Comparison of ENCODE assay signal across 19 cellular contexts in the genomic region with DNA sequence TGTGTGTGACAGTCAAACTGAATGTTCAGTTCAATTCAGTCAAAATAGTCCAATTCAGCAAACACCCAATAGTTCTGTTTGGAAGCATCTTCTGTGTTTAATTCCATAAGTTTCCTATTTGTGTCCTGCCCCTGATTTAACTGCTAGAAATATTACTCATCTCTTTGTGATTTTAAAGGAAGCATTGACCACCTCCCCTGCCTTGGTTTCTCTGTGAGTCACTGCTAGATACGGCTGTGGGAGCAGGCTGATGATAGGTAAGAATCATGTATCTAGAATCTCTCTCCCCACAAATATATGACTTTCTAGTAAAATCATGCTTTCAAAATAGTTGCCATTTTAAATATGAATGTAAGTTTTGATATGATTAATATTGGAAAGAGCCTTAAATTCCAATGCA.
"Had no signal": no experiment of that assay in that cellular context is flagged by ENCODE, and none has a peak within 500 bp of the region (broad histone marks: within the 10 kb centered on the region; RNA-seq: fewer than 3 reads in every experiment).

No MANE protein-coding gene starts in this region.

- H3K27ac Mint-ChIP-seq: activated CD4-positive, alpha-beta memory T cell treated with anti-CD3 and anti-CD28 coated beads for 36 hours; activated naive CD8-positive, alpha-beta T cell treated with anti-CD3 and anti-CD28 coated beads, Interleukin-2, amount 10 ng/mL, durations not matched to agents 7 days and 5 days; dendritic cell treated with granulocyte-macrophage colony-stimulating factor and Interleukin-4, amounts not matched to agents 40 ng/mL and 50 ng/mL, for 4 days; effector memory CD8-positive, alpha-beta T cell had no signal

- H3K4me3 Mint-ChIP-seq: activated CD4-positive, alpha-beta memory T cell treated with anti-CD3 and anti-CD28 coated beads for 36 hours; activated naive CD8-positive, alpha-beta T cell treated with anti-CD3 and anti-CD28 coated beads, Interleukin-2, amount 10 ng/mL, durations not matched to agents 7 days and 5 days; dendritic cell treated with granulocyte-macrophage colony-stimulating factor and Interleukin-4, amounts not matched to agents 40 ng/mL and 50 ng/mL, for 4 days; effector memory CD8-positive, alpha-beta T cell; naive B cell had no signal

- DNase-seq: activated CD4-positive, alpha-beta memory T cell treated with anti-CD3 and anti-CD28 coated beads for 36 hours; activated CD4-positive, alpha-beta T cell treated with anti-CD3 and anti-CD28 coated beads for 1 hour; activated gamma-delta T cell treated with Interleukin-2 at 50 U/mL for 16 hours; activated naive CD8-positive, alpha-beta T cell treated with anti-CD3 and anti-CD28 coated beads, Interleukin-2, amount 10 ng/mL, durations not matched to agents 7 days and 5 days; activated T-cell treated with anti-CD3 and anti-CD28 coated beads, Interleukin-2, amount 50 U/mL, for 48 hours; effector memory CD8-positive, alpha-beta T cell; erythroblast; glutamatergic neuron; left colon; naive B cell; posterior cingulate gyrus; right cardiac atrium; stimulated activated CD4-positive, alpha-beta T cell treated with anti-CD3 and anti-CD28 coated beads, Interleukin-1b, Interleukin-23, amount 100 ng/mL, for 48 hours; stimulated activated naive CD4-positive, alpha-beta T cell; T-helper 9 cell; upper lobe of right lung had no signal

- H3K36me3 Mint-ChIP-seq: activated CD4-positive, alpha-beta memory T cell treated with anti-CD3 and anti-CD28 coated beads for 36 hours; activated naive CD8-positive, alpha-beta T cell treated with anti-CD3 and anti-CD28 coated beads, Interleukin-2, amount 10 ng/mL, durations not matched to agents 7 days and 5 days; naive B cell had no signal

- H3K4me3 ChIP-seq: ascending aorta, lung, upper lobe of right lung had no signal

- H3K27me3 Mint-ChIP-seq: activated CD4-positive, alpha-beta memory T cell treated with anti-CD3 and anti-CD28 coated beads for 36 hours; activated naive CD8-positive, alpha-beta T cell treated with anti-CD3 and anti-CD28 coated beads, Interleukin-2, amount 10 ng/mL, durations not matched to agents 7 days and 5 days; dendritic cell treated with granulocyte-macrophage colony-stimulating factor and Interleukin-4, amounts not matched to agents 40 ng/mL and 50 ng/mL, for 4 days; effector memory CD8-positive, alpha-beta T cell; naive B cell had no signal

- H3K9me3 Mint-ChIP-seq: activated CD4-positive, alpha-beta memory T cell treated with anti-CD3 and anti-CD28 coated beads for 36 hours; activated naive CD8-positive, alpha-beta T cell treated with anti-CD3 and anti-CD28 coated beads, Interleukin-2, amount 10 ng/mL, durations not matched to agents 7 days and 5 days; dendritic cell treated with granulocyte-macrophage colony-stimulating factor and Interleukin-4, amounts not matched to agents 40 ng/mL and 50 ng/mL, for 4 days had no signal

- H3K4me1 Mint-ChIP-seq: activated naive CD8-positive, alpha-beta T cell treated with anti-CD3 and anti-CD28 coated beads, Interleukin-2, amount 10 ng/mL, durations not matched to agents 7 days and 5 days; naive B cell had no signal
